Comparison of ENCODE assay signal across 23 cellular contexts in the genomic region with DNA sequence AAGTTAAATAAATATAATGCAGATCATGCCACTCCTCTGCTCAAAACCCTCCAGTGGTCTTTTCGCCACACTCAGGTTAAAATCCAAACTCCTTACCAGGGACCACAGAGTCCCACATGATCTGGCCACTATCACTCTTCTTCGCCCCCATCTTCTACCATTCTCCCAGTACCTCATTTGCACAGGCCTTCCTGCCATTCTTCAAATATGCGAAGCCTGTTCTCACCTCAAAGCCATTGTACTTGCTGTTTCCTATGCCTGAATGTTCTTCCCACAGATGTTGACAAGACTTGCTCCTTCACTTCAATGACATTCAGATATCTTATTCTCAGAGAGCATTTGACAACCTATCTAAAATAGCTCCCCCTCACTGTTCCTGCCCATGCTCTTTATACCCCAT. TPM values are rescaled to one million over a fixed set of nuclear protein-coding genes. Genes with fewer than 3 reads are reported as not detected.
A peak's percentile ranks its signal among the peaks of the same experiment; 100 is the strongest.
DNase-seq lines count a peak whose midpoint lies in the region; ATAC-seq, FAIRE-seq and TF ChIP-seq lines count a peak whose summit lies in the region.
"Had no signal": no experiment of that assay in that cellular context is flagged by ENCODE, and none has a peak within 500 bp of the region (broad histone marks: within the 10 kb centered on the region; RNA-seq: fewer than 3 reads in every experiment).

No MANE protein-coding gene starts in this region.

- H3K4me2 ChIP-seq in Loucy (ENCODE audit: low read depth, low read length, poor library complexity, severe bottlenecking) (peak overlapping the region; percentile 65), H1 (ENCODE audit: insufficient read depth in 1 of 2, low read depth in 2 of 2, low read length in 2 of 2) (peak overlapping the region; percentile 11 to 48; a peak in 2 of 4 replicates)
- H3K4me2 ChIP-seq: A549 had no signal

- H2AK5ac ChIP-seq in H1 (ENCODE audit: low read depth, low read length): no peak overlapping the region

- ATAC-seq in Right ventricle myocardium inferior (no peak), lower lobe of right lung (no peak)
- no peak for ATAC-seq in stimulated activated effector memory CD8-positive, alpha-beta T cell treated with anti-CD3 and anti-CD28 coated beads, Interleukin-12 subunit alpha, Interleukin-12 subunit beta, amount 100 ng/mL, for 72 hours
- ATAC-seq: A549 had no signal

- H3K4me1 ChIP-seq in cardiac muscle cell (ENCODE audit: low read depth) (peaks cover 6% of the 10 kb centered on the region), Loucy (ENCODE audit: insufficient read depth, low read length, poor library complexity, severe bottlenecking) (peaks cover 25% of the 10 kb centered on the region), H1 (replicated peaks in 1 of 4; ENCODE audit: control insufficient read depth in 3 of 4, insufficient read depth in 4 of 4, low read length in 3 of 4) (peaks cover 2 to 4% (median 3%) of the 10 kb centered on the region in 4 experiments; a peak in 5 of 7 replicates), lower lobe of right lung (no peaks in the 10 kb centered on the region)
- H3K4me1 ChIP-seq: A549, BE2C had no signal

- H3K56ac ChIP-seq in H1 (replicated peaks; ENCODE audit: insufficient read length, low read depth, low read length): no peak overlapping the region

- H3K4me1 Mint-ChIP-seq in stimulated activated effector memory CD8-positive, alpha-beta T cell treated with anti-CD3 and anti-CD28 coated beads, Interleukin-12 subunit alpha, Interleukin-12 subunit beta, amount 100 ng/mL, for 72 hours: peaks cover 21% of the 10 kb centered on the region

- H3K23me2 ChIP-seq in H1 (ENCODE audit: low read depth, low read length): no peaks in the 10 kb centered on the region

- peaks cover 7% of the 10 kb centered on the region for H3K79me1 ChIP-seq in H1 (ENCODE audit: low read depth, low read length)

- no peaks in the 10 kb centered on the region for H3K9me3 Mint-ChIP-seq in stimulated activated effector memory CD8-positive, alpha-beta T cell treated with anti-CD3 and anti-CD28 coated beads, Interleukin-12 subunit alpha, Interleukin-12 subunit beta, amount 100 ng/mL, for 72 hours
- H3K9me3 Mint-ChIP-seq: IgD-negative memory B cell had no signal

- H3K4ac ChIP-seq in H1 (replicated peaks; ENCODE audit: insufficient read length, low read depth, low read length): no peak overlapping the region

- 89% methylated on average over 3 of the region's 3 CpGs; no CpG with 5 or more reads in 1 of the 2 experiments for WGBS in H1 (ENCODE audit: extremely low coverage in 1 of 2, insufficient coverage in 1 of 2, insufficient read length in 1 of 2, insufficient replicate concordance in 2 of 2, low coverage in 1 of 2, low lambda C conversion rate in 2 of 2, missing lambda C conversion rate in 1 of 2), 2 experiments

- H2BK20ac ChIP-seq in H1 (ENCODE audit: low read length): 0 out of 2 replicates have a peak overlapping the region, but pooled peaks have one; percentile 34

- H3K27ac ChIP-seq in cardiac muscle cell (peak overlapping the region; percentile 57), H1 (ENCODE audit: low read depth, low read length) (no peak overlapping the region), lower lobe of right lung (no peak overlapping the region)
- H3K27ac ChIP-seq: A549 had no signal

- intact Hi-C loops in Right ventricle myocardium inferior (cut with DNase I): no loop called here
- intact Hi-C loops in lower lobe of right lung (cut with DNase I): no loop called here

- H3K9me2 ChIP-seq in Loucy (replicated peaks; ENCODE audit: low read depth, low read length): no peaks in the 10 kb centered on the region

- DNase-seq in cardiac muscle cell (ENCODE audit: low read depth in 1 of 2, low spot score in 1 of 2) (no peak), Right ventricle myocardium inferior (ENCODE audit: missing footprints) (no peak), H1 (ENCODE audit: low read depth in 1 of 2, low spot score in 2 of 2) (no peak), T1000 (lab: John Stamatoyannopoulos, UW) (no peak), NCI-H2227 treated with DMSO at 0.1 percent for 48 hours (lab: John Stamatoyannopoulos, UW) (no peak), lower lobe of right lung (no peak)
- no peak for DNase-seq in stimulated activated effector memory CD8-positive, alpha-beta T cell treated with anti-CD3 and anti-CD28 coated beads, Interleukin-12 subunit alpha, Interleukin-12 subunit beta, amount 100 ng/mL, for 72 hours (ENCODE audit: low spot score in 2 of 2)
- DNase-seq: BE2C; DMS79; GOT3; Kasumi-1; MM.1S; NCI-H1048; NCI-H1436; NCI-H1930; NCI-H226; NCI-H524; NCI-H774; NK-92 treated with Interleukin-12 subunit alpha and Interleukin-12 subunit beta, amount 100 ng/mL, for 24 hours had no signal

- no peaks in the 10 kb centered on the region for H3K9me3 ChIP-seq in cardiac muscle cell (ENCODE audit: low read depth)
- H3K9me3 ChIP-seq in Loucy (ENCODE audit: insufficient read depth, low read depth, low read length): no peaks in the 10 kb centered on the region
- H3K9me3 ChIP-seq in H1 (ENCODE audit: insufficient read depth in 2 of 2, low read depth in 1 of 2, low read length in 1 of 2): no peaks in the 10 kb centered on the region
- H3K9me3 ChIP-seq in lower lobe of right lung: no peaks in the 10 kb centered on the region
- H3K9me3 ChIP-seq: A549, BE2C had no signal

- no peak overlapping the region; the same call in 1 of the 2 replicates for H2BK5ac ChIP-seq in H1 (ENCODE audit: low read depth, low read length)

- TF ChIP-seq EP300 in H1 (IDR thresholded peaks at IDR 0.05; ENCODE audit: borderline replicate concordance in 1 of 2, low read depth in 2 of 2, low read length in 2 of 2): no peak

- no peak overlapping the region for H2BK120ac ChIP-seq in H1 (replicated peaks; ENCODE audit: low read depth, low read length)

- no peak overlapping the region for H3K4me3 Mint-ChIP-seq in stimulated activated effector memory CD8-positive, alpha-beta T cell treated with anti-CD3 and anti-CD28 coated beads, Interleukin-12 subunit alpha, Interleukin-12 subunit beta, amount 100 ng/mL, for 72 hours

- no peak overlapping the region for H2BK12ac ChIP-seq in H1 (ENCODE audit: low read depth, low read length)

- no peak overlapping the region for H3K14ac ChIP-seq in H1 (ENCODE audit: insufficient read length)

- no peak overlapping the region for H4K5ac ChIP-seq in H1 (ENCODE audit: insufficient read length, low read depth, low read length)

- H3K79me2 ChIP-seq in Loucy (ENCODE audit: insufficient read depth, low read length): peaks cover 93% of the 10 kb centered on the region
- H3K79me2 ChIP-seq in H1 (ENCODE audit: control insufficient read depth in 1 of 2, insufficient read depth in 2 of 2, low read length in 2 of 2): peaks cover 16 to 93% of the 10 kb centered on the region in 2 experiments

- no peak overlapping the region for H4K8ac ChIP-seq in H1 (ENCODE audit: extremely low read depth, insufficient read depth, low read length)

- H3K9ac ChIP-seq in Loucy (ENCODE audit: low read depth, low read length, poor library complexity, severe bottlenecking) (no peak overlapping the region), H1 (replicated peaks in 1 of 4; ENCODE audit: extremely low read depth in 1 of 4, low read depth in 3 of 4, low read length in 3 of 4) (no peak overlapping the region)

- H2AFZ ChIP-seq in Loucy (ENCODE audit: low read length): no peak overlapping the region
- no peak overlapping the region for H2AFZ ChIP-seq in H1 (ENCODE audit: low read length)

- FAIRE-seq in H1 (lab: Jason Lieb, UNC): no peak
- FAIRE-seq: A549, RCC 7860 had no signal

- H2BK15ac ChIP-seq in H1 (ENCODE audit: low read length): no peak overlapping the region

- H3K18ac ChIP-seq in H1 (ENCODE audit: extremely low read depth, low read length): no peak overlapping the region

- no peaks in the 10 kb centered on the region for H3F3A ChIP-seq in Loucy (ENCODE audit: low read depth)

- no peak for TF ChIP-seq POLR2A in H1 (IDR thresholded peaks at IDR 0.05; ENCODE audit: control extremely low read depth in 1 of 2, low read depth in 2 of 2, low read length in 2 of 2)

- H3K36me3 ChIP-seq in cardiac muscle cell (peaks cover 8% of the 10 kb centered on the region), Loucy (ENCODE audit: insufficient read depth, low read length) (peaks cover 37% of the 10 kb centered on the region), H1 (ENCODE audit: control insufficient read depth in 2 of 4, insufficient read depth in 4 of 4, low read length in 3 of 4) (peaks cover 0 to 45% (median 18%) of the 10 kb centered on the region in 4 experiments; a peak in 7 of 8 replicates), lower lobe of right lung (peaks cover 40% of the 10 kb centered on the region)

- H3K4me3 ChIP-seq in cardiac muscle cell (no peak overlapping the region), Loucy (ENCODE audit: low read length, poor library complexity, severe bottlenecking) (no peak overlapping the region), H1 (ENCODE audit: extremely low read depth in 1 of 4, insufficient read depth in 2 of 4, low read depth in 3 of 4, low read length in 4 of 4) (no peak overlapping the region), lower lobe of right lung (no peak overlapping the region)
- H3K4me3 ChIP-seq: A549 had no signal

- POLR2A ChIA-PET in H1 (lab: Charles Lee; ENCODE audit: partially characterized antibody): interaction anchor here (0.8 to 10.4 kb wide), 3 partner anchors 11 to 14 kb away, joined by 3 to 88 read pairs (median 10); a partner anchor contains a TSS

- TF ChIP-seq CTCF in cardiac muscle cell (IDR thresholded peaks at IDR 0.05; ENCODE audit: low read depth, low read length) (no peak), Loucy (conservative IDR thresholded peaks at IDR 0.05; ENCODE audit: low read length) (no peak), H1 (IDR thresholded peaks at IDR 0.05; ENCODE audit: control extremely low read depth in 1 of 3, insufficient read depth in 1 of 3, low read depth in 1 of 3, low read length in 3 of 3) (no peak), lower lobe of right lung (IDR thresholded peaks at IDR 0.05) (no peak)

- no peak for TF ChIP-seq RAD21 in H1 (IDR thresholded peaks at IDR 0.05 in 1 of 2, conservative IDR thresholded peaks at IDR 0.05 in 1 of 2; ENCODE audit: low read depth in 2 of 2, low read length in 2 of 2)

- H4K20me1 ChIP-seq in Loucy (ENCODE audit: insufficient read depth, low read length, poor library complexity, severe bottlenecking): peaks cover 63% of the 10 kb centered on the region
- peaks cover 8 to 14% of the 10 kb centered on the region in 2 experiments for H4K20me1 ChIP-seq in H1 (replicated peaks in 1 of 2; ENCODE audit: control insufficient read depth in 1 of 2, insufficient read depth in 2 of 2, low read length in 2 of 2)

- no peaks in the 10 kb centered on the region for H3K27me3 ChIP-seq in cardiac muscle cell
- no peaks in the 10 kb centered on the region for H3K27me3 ChIP-seq in Loucy (ENCODE audit: insufficient read depth, low read length, poor library complexity, severe bottlenecking)
- no peaks in the 10 kb centered on the region for H3K27me3 ChIP-seq in H1 (replicated peaks in 1 of 4; ENCODE audit: control insufficient read depth in 3 of 4, extremely low read depth in 1 of 4, insufficient read depth in 3 of 4, low read length in 3 of 4)
- no peaks in the 10 kb centered on the region for H3K27me3 ChIP-seq in lower lobe of right lung (ENCODE audit: low read depth)
- H3K27me3 ChIP-seq: BE2C had no signal

- CTCF ChIA-PET in H1 (lab: Charles Lee; ENCODE audit: partially characterized antibody): interaction anchor here (0.6 to 1.3 kb wide), 4 partner anchors 10 to 95 kb away, joined by 3 to 4 read pairs (median 4); no protein-coding TSS in a partner anchor

- H4K91ac ChIP-seq in H1 (replicated peaks; ENCODE audit: insufficient read length, low read length): no peak overlapping the region

- no peak overlapping the region for H3K23ac ChIP-seq in H1 (ENCODE audit: insufficient read length)

- H3K36me3 Mint-ChIP-seq in stimulated activated effector memory CD8-positive, alpha-beta T cell treated with anti-CD3 and anti-CD28 coated beads, Interleukin-12 subunit alpha, Interleukin-12 subunit beta, amount 100 ng/mL, for 72 hours: peaks cover 79% of the 10 kb centered on the region

- peak overlapping the region; percentile 6 for H3K27ac Mint-ChIP-seq in stimulated activated effector memory CD8-positive, alpha-beta T cell treated with anti-CD3 and anti-CD28 coated beads, Interleukin-12 subunit alpha, Interleukin-12 subunit beta, amount 100 ng/mL, for 72 hours

RNA-seq across cellular contexts. Expression of a gene that starts 10.9 kb away (rescaled TPM):
- total RNA-seq in cardiac muscle cell (15.1 and 18.1 TPM in 2 replicates), Right ventricle myocardium inferior (7.5 TPM), lower lobe of right lung (10.5 TPM)
- polyA plus RNA-seq in cardiac muscle cell (22.9 and 24.6 TPM in 2 replicates), H1 (2011; rRNA removed) (25.1 and 46.9 TPM in 2 replicates)
- total RNA-seq in H1 (2021; fragmentation: NEBNext Ultra II Directional; extraction: Animal tissue kit (Norgen Biotek cat#: 25700)): 77.6 and 81.0 TPM in 2 replicates
- polyA plus RNA-seq in H1 (2011; cell fraction: cytosol; rRNA removed): 41.1 TPM
- polyA plus RNA-seq in H1 (2011; cell fraction: nucleus; rRNA removed): 23.7 TPM
- 44.4 to 60.9 TPM (median 48.7 TPM) in 4 replicates for polyA plus RNA-seq in H1 (2012, experiment 1 of 2)
- polyA plus RNA-seq in H1 (2012, experiment 2 of 2): 8.6 TPM
- 60.2 TPM for polyA plus RNA-seq in H1 (2013, experiment 1 of 2)
- polyA plus RNA-seq in H1 (2013, experiment 2 of 2): 57.8 TPM
- polyA minus RNA-seq in H1 (2011; rRNA and poly(A)+ RNA removed): 74.1 and 94.5 TPM in 2 replicates
- 31.6 TPM for polyA minus RNA-seq in H1 (2011; cell fraction: cytosol; rRNA and poly(A)+ RNA removed)
- 90.1 TPM for polyA minus RNA-seq in H1 (2011; cell fraction: nucleus; rRNA and poly(A)+ RNA removed)
